ENCODE assay signal across 8 cellular contexts in the genomic region with DNA sequence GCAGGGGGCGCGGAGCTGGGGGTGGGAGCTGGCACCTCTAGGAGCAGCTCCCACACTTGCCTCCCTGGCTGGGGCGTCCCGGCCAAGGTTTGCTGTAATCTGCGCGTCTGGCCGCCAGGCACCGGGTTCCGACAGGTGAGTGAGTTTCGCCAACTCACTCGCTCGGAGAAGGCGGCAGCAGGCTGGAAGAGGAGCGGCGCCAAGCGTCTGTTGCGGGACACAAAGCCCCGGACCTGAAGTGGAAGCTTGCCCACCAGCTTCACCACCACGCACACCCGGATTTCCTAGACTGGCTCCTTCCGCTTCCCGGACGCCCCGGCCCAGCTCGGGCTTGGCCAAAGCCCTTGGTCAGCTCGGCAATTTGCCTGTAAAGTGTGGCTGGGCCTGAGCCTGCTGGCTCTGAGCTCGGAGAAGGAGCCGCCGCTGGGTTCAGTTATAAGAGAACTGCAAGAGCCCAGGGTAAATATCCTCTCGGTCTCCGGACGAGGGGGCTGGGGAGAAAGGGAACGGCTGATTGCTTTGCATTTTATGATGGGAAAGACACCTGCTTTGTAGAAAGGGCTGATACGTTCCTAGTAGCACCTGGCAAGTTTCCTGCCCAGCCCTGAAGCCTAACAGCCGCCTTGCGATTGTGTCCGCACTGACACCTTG.
DNase-seq lines count a peak whose midpoint lies in the region; ATAC-seq lines count a peak whose summit lies in the region.

No MANE protein-coding gene starts in this region.

- H3K4me1 ChIP-seq in ACC112 (ENCODE audit: control insufficient read depth, insufficient read depth, low read length, unreplicated experiment), result peaks cover 6% of the 10 kb centered on the region
- H3K4me1 ChIP-seq in HUES48 (ENCODE audit: control insufficient read depth, insufficient read depth, low read length), result peaks cover 26% of the 10 kb centered on the region

- ATAC-seq in HG02571 (IDR thresholded peaks at IDR 0.05; ENCODE audit: unreplicated experiment) (no peak), GM18867 (IDR thresholded peaks at IDR 0.05; ENCODE audit: unreplicated experiment) (no peak), HG03025 (IDR thresholded peaks at IDR 0.05; ENCODE audit: low FRiP score, unreplicated experiment) (no peak)

- H3K9me3 ChIP-seq in HUES48 (ENCODE audit: control insufficient read depth, insufficient read depth, low read length), result no peaks in the 10 kb centered on the region

- peak overlapping the region; percentile 40; the same call in 1 of the 2 replicates for H3K9ac ChIP-seq in HUES48 (ENCODE audit: low read depth, low read length)

- peaks cover 33% of the 10 kb centered on the region for H3K27me3 ChIP-seq in ACC112 (ENCODE audit: insufficient read depth, low read length)
- H3K27me3 ChIP-seq in HUES48 (ENCODE audit: control insufficient read depth, insufficient read depth, low read length), result peaks cover 34% of the 10 kb centered on the region

- peak overlapping the region; percentile 72 for H2AFZ ChIP-seq in ACC112 (ENCODE audit: low read length, unreplicated experiment)

- no peak overlapping the region for H3K27ac ChIP-seq in ACC112 (ENCODE audit: low read depth, low read length)
- H3K27ac ChIP-seq in HUES48 (ENCODE audit: low read depth, low read length), result peak overlapping the region; percentile 31

- peak overlapping the region; percentile 80 for H3K4me3 ChIP-seq in ACC112 (ENCODE audit: low read depth, low read length)
- peak overlapping the region; percentile 73 for H3K4me3 ChIP-seq in HUES48 (ENCODE audit: low read depth, low read length)
- H3K4me3 ChIP-seq in iPS-11a (ENCODE audit: low read depth, low read length), result peak overlapping the region; percentile 56
- H3K4me3 ChIP-seq in skeletal muscle cell (ENCODE audit: low read depth, low read length), result peak overlapping the region; percentile 38

- no peaks in the 10 kb centered on the region for H3K36me3 ChIP-seq in ACC112 (ENCODE audit: insufficient read depth, low read length)
- no peaks in the 10 kb centered on the region for H3K36me3 ChIP-seq in HUES48 (ENCODE audit: control insufficient read depth, insufficient read depth, low read length)

- H3K79me2 ChIP-seq in ACC112 (ENCODE audit: control insufficient read depth, insufficient read depth, low read length, unreplicated experiment), result no peaks in the 10 kb centered on the region

- DNase-seq in amniotic epithelial cell (ENCODE audit: low read depth), result peak; percentile 1
- DNase-seq in skeletal muscle cell (ENCODE audit: low read depth), result no peak
